In the genomic region with DNA sequence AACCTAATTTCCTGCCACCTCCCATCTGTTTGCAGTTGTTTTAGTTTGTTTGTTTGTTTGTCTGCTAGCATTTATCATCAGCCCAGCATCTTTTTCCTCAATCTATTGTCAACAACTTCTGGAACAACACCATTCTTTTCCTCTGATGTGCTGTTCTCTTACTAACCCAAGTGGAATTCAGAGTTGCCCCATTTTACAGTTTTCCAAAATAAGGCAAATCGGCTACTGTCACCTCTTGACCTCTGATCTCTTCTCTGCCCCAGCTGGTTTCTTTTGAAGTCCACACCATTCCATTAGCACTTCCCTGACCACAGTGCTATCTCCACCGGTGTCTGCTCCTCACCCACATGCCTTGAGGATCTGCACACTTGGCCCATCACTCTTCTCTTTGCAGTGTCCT, we compare ENCODE assay signal across 16 cellular contexts.
"Had no signal": no experiment of that assay in that cellular context is flagged by ENCODE, and none has a peak within 500 bp of the region (broad histone marks: within the 10 kb centered on the region; RNA-seq: fewer than 3 reads in every experiment).

No MANE protein-coding gene starts in this region.

- H3K27me3 Mint-ChIP-seq: activated B cell treated with CpG ODN at 0.5 μM for 24 hours; activated CD4-positive, alpha-beta T cell treated with anti-CD3 and anti-CD28 coated beads, Interleukin-2, amount 10 ng/mL, durations not matched to agents 24 days and 14 days; stimulated activated naive CD8-positive, alpha-beta T cell treated with anti-CD3 and anti-CD28 coated beads, Interleukin-15, Interleukin-2, amounts not matched to agents 100 ng/mL and 50 ng/mL, for 24 hours had no signal

- H3K4me3 Mint-ChIP-seq: activated B cell treated with CpG ODN at 0.5 μM for 24 hours; activated CD4-positive, alpha-beta T cell treated with anti-CD3 and anti-CD28 coated beads, Interleukin-2, amount 10 ng/mL, durations not matched to agents 24 days and 14 days; activated T-helper 1 cell treated with anti-CD3 and anti-CD28 coated beads, Interleukin-12 subunit alpha, Interleukin-12 subunit beta, Interleukin-2, Interleukin-4 antibody, amounts not matched to agents 30 ng/mL and 10 ng/mL and 1 ng/mL, durations not matched to agents 14 hours and 24 hours and 36 hours; memory B cell; stimulated activated naive CD8-positive, alpha-beta T cell treated with anti-CD3 and anti-CD28 coated beads, Interleukin-15, Interleukin-2, amounts not matched to agents 100 ng/mL and 50 ng/mL, for 24 hours; T-helper 17 cell had no signal

- H3K4me3 ChIP-seq: left lung, pancreas had no signal

- H3K4me1 Mint-ChIP-seq: activated B cell treated with CpG ODN at 0.5 μM for 24 hours; activated CD4-positive, alpha-beta T cell treated with anti-CD3 and anti-CD28 coated beads, Interleukin-2, amount 10 ng/mL, durations not matched to agents 24 days and 14 days; memory B cell; T-helper 17 cell had no signal

- H3K36me3 Mint-ChIP-seq: memory B cell had no signal

- ATAC-seq: left lung, pancreas, T-helper 17 cell had no signal

- DNase-seq: activated B cell treated with CpG ODN at 0.5 μM for 24 hours; activated CD4-positive, alpha-beta T cell treated with anti-CD3 and anti-CD28 coated beads, Interleukin-2, amount 10 ng/mL, durations not matched to agents 24 days and 14 days; activated naive CD4-positive, alpha-beta T cell treated with Interleukin-2 at 50 U/mL for 16 hours; central memory CD4-positive, alpha-beta T cell; cortex of kidney; effector CD8-positive, alpha-beta T cell; head of caudate nucleus; left lung; pancreas; stimulated activated CD4-positive, alpha-beta T cell treated with anti-CD3 and anti-CD28 coated beads, Interleukin-4, amount 100 ng/mL, for 1 hour; stimulated activated CD8-positive, alpha-beta memory T cell treated with anti-CD3 and anti-CD28 coated beads, Interleukin-4, amount 100 ng/mL, for 48 hours; T-helper 17 cell had no signal

- H3K9me3 ChIP-seq: left lung, pancreas had no signal

- H3K27ac Mint-ChIP-seq: activated B cell treated with CpG ODN at 0.5 μM for 24 hours; activated CD4-positive, alpha-beta T cell treated with anti-CD3 and anti-CD28 coated beads, Interleukin-2, amount 10 ng/mL, durations not matched to agents 24 days and 14 days; activated T-helper 1 cell treated with anti-CD3 and anti-CD28 coated beads, Interleukin-12 subunit alpha, Interleukin-12 subunit beta, Interleukin-2, Interleukin-4 antibody, amounts not matched to agents 30 ng/mL and 10 ng/mL and 1 ng/mL, durations not matched to agents 14 hours and 24 hours and 36 hours; memory B cell; stimulated activated naive CD8-positive, alpha-beta T cell treated with anti-CD3 and anti-CD28 coated beads, Interleukin-15, Interleukin-2, amounts not matched to agents 100 ng/mL and 50 ng/mL, for 24 hours; T-helper 17 cell had no signal

- H3K36me3 ChIP-seq: left lung, pancreas had no signal

- H3K27ac ChIP-seq: foreskin keratinocyte, left lung, pancreas had no signal

- H3K4me1 ChIP-seq: foreskin keratinocyte, left lung, pancreas had no signal

- H3K9me3 Mint-ChIP-seq: activated B cell treated with CpG ODN at 0.5 μM for 24 hours; activated CD4-positive, alpha-beta T cell treated with anti-CD3 and anti-CD28 coated beads, Interleukin-2, amount 10 ng/mL, durations not matched to agents 24 days and 14 days; activated T-helper 1 cell treated with anti-CD3 and anti-CD28 coated beads, Interleukin-12 subunit alpha, Interleukin-12 subunit beta, Interleukin-2, Interleukin-4 antibody, amounts not matched to agents 30 ng/mL and 10 ng/mL and 1 ng/mL, durations not matched to agents 14 hours and 24 hours and 36 hours; stimulated activated naive CD8-positive, alpha-beta T cell treated with anti-CD3 and anti-CD28 coated beads, Interleukin-15, Interleukin-2, amounts not matched to agents 100 ng/mL and 50 ng/mL, for 24 hours had no signal

- H3K27me3 ChIP-seq: foreskin keratinocyte, left lung, pancreas had no signal
